In genomic region chr13:51541037-51541436, GRCh38 we compare ENCODE assay signal across 19 cellular contexts. TPM values are rescaled to one million over a fixed set of nuclear protein-coding genes. Genes with fewer than 3 reads are reported as not detected.
A peak's percentile ranks its signal among the peaks of the same experiment; 100 is the strongest.
DNase-seq lines count a peak whose midpoint lies in the region; ATAC-seq and TF ChIP-seq lines count a peak whose summit lies in the region.
"Had no signal": no experiment of that assay in that cellular context is flagged by ENCODE, and none has a peak within 500 bp of the region (broad histone marks: within the 10 kb centered on the region; RNA-seq: fewer than 3 reads in every experiment).

No MANE protein-coding gene starts in this region.

- DNase-seq in IMR-90 (no peak), SK-N-MC (ENCODE audit: low read depth, low spot score) (no peak), vagina (ENCODE audit: extremely low spot score in 2 of 2) (no peak), ovary (no peak)
- DNase-seq: DMS79, GOT3, HCEC 1CT, Karpas-422, MV-4-11, NCI-H1105 treated with DMSO at 0.1 percent for 48 hours, NCI-H2029 treated with DMSO at 0.1 percent for 48 hours, NCI-H226, NCI-H510A treated with DMSO at 0.1 percent for 48 hours, NCI-H748 treated with DMSO at 0.1 percent for 48 hours had no signal

- peak overlapping the region; percentile 43; the same call in 1 of the 2 replicates for H3K4ac ChIP-seq in IMR-90 (ENCODE audit: low read depth, low read length)

- peak overlapping the region; percentile 44; the same call in 1 of the 2 replicates for H2AK5ac ChIP-seq in IMR-90 (ENCODE audit: low read depth, low read length)

- no peak overlapping the region; the same call in 1 of the 2 replicates for H4K91ac ChIP-seq in IMR-90 (ENCODE audit: insufficient read depth, low read depth, low read length)

- no peak for ATAC-seq in IMR-90 (ENCODE audit: low read depth)
- ATAC-seq in GM21526 (IDR thresholded peaks at IDR 0.05; ENCODE audit: low FRiP score, unreplicated experiment), result no peak
- no peak for ATAC-seq in GM21381 (IDR thresholded peaks at IDR 0.05; ENCODE audit: unreplicated experiment)
- ATAC-seq: Right ventricle myocardium inferior had no signal

- POLR2A ChIA-PET in IMR-90 (lab: Charles Lee; ENCODE audit: unreplicated experiment), result no interaction called here

- H3K79me1 ChIP-seq in IMR-90 (ENCODE audit: low read depth in 1 of 2, low read length in 2 of 2), result no peaks in the 10 kb centered on the region

- no peak overlapping the region for H3K4me2 ChIP-seq in IMR-90 (ENCODE audit: low read depth, low read length)

- H3K18ac ChIP-seq in IMR-90 (ENCODE audit: low read depth, low read length), result 0 out of 2 replicates have a peak overlapping the region, but pooled peaks have one; percentile 29

- TF ChIP-seq RAD21 in IMR-90 (IDR thresholded peaks at IDR 0.05; ENCODE audit: low read length), result no peak

- H3K4me3 ChIP-seq in IMR-90 (ENCODE audit: insufficient read depth, low read depth, low read length) (no peak overlapping the region), SK-N-MC (no peak overlapping the region), muscle layer of duodenum (ENCODE audit: low read depth in 1 of 2, low read length in 2 of 2) (no peak overlapping the region), vagina (no peak overlapping the region), ovary (no peak overlapping the region)
- H3K4me3 ChIP-seq: SJSA1 had no signal

- dilution Hi-C loops in IMR-90 (cut with HindIII; ENCODE audit: low sequenced_read_pairs, unreplicated experiment), result no loop called here

- intact Hi-C loops in IMR-90 (cut with micrococcal nuclease), result no loop called here
- intact Hi-C loops in vagina (cut with DNase I), result no loop called here
- intact Hi-C loops in ovary (cut with DNase I), result no loop called here

- H3K9me1 ChIP-seq in IMR-90 (ENCODE audit: insufficient read depth, low read length), result no peaks in the 10 kb centered on the region; the same call in 1 of the 2 replicates

- H3K9me3 ChIP-seq in IMR-90 (ENCODE audit: control insufficient read depth, insufficient read depth, low read length) (no peaks in the 10 kb centered on the region), SK-N-MC (ENCODE audit: low read depth, low read length) (no peaks in the 10 kb centered on the region), muscle layer of duodenum (ENCODE audit: control insufficient read depth in 1 of 2, low read length in 2 of 2) (no peaks in the 10 kb centered on the region), vagina (no peaks in the 10 kb centered on the region), ovary (no peaks in the 10 kb centered on the region)
- H3K9me3 ChIP-seq: SJSA1 had no signal

- H3K9ac ChIP-seq in IMR-90 (ENCODE audit: low read depth, low read length), result no peak overlapping the region
- no peak overlapping the region for H3K9ac ChIP-seq in SK-N-MC (ENCODE audit: insufficient read length)

- no peaks in the 10 kb centered on the region for H3K27me3 ChIP-seq in IMR-90 (ENCODE audit: control insufficient read depth, insufficient read depth, low read length)
- H3K27me3 ChIP-seq in muscle layer of duodenum (ENCODE audit: low read depth, low read length), result no peaks in the 10 kb centered on the region
- no peaks in the 10 kb centered on the region for H3K27me3 ChIP-seq in vagina
- no peaks in the 10 kb centered on the region for H3K27me3 ChIP-seq in ovary
- H3K27me3 ChIP-seq: SJSA1 had no signal

- WGBS in IMR-90 (ENCODE audit: extremely low coverage in 2 of 2, insufficient read length in 1 of 2), 2 experiments, result no CpG with 5 or more reads among the region's 3 CpGs
- WGBS in ovary, 3 donors, result 76 to 84% (median 81%) methylated on average over 3 of the region's 3 CpGs

- peak overlapping the region; percentile 59; the same call in 1 of the 2 replicates for H4K5ac ChIP-seq in IMR-90 (ENCODE audit: low read depth, low read length)

- H3K36me3 ChIP-seq in IMR-90 (ENCODE audit: control insufficient read depth, insufficient read depth, low read length) (no peaks in the 10 kb centered on the region), SK-N-MC (ENCODE audit: insufficient read depth, low read length) (no peaks in the 10 kb centered on the region), muscle layer of duodenum (ENCODE audit: control insufficient read depth in 1 of 2, insufficient read depth in 2 of 2, low read length in 2 of 2) (no peaks in the 10 kb centered on the region), vagina (no peaks in the 10 kb centered on the region), ovary (no peaks in the 10 kb centered on the region)
- H3K36me3 ChIP-seq: SJSA1 had no signal

- H3K27ac ChIP-seq in IMR-90 (ENCODE audit: insufficient read depth, low read length), result no peak overlapping the region
- peak overlapping the region; percentile 76; the same call in 1 of the 2 replicates for H3K27ac ChIP-seq in SK-N-MC
- H3K27ac ChIP-seq in muscle layer of duodenum (ENCODE audit: low read length), result peak overlapping the region; percentile 23
- H3K27ac ChIP-seq in vagina, result peak overlapping the region; percentile 72
- no peak overlapping the region for H3K27ac ChIP-seq in ovary
- H3K27ac ChIP-seq: SJSA1 had no signal

- H4K8ac ChIP-seq in IMR-90 (ENCODE audit: low read depth in 2 of 2, low read length in 2 of 2), result no peak overlapping the region

- no peak overlapping the region for H2AFZ ChIP-seq in IMR-90 (replicated peaks; ENCODE audit: low read length, poor library complexity)

- peak overlapping the region; percentile 35; the same call in 1 of the 2 replicates for H3K14ac ChIP-seq in IMR-90 (replicated peaks; ENCODE audit: low read depth, low read length)

- H3K4me1 ChIP-seq in IMR-90 (ENCODE audit: control insufficient read depth, insufficient read depth, low read length) (peaks cover 15% of the 10 kb centered on the region), muscle layer of duodenum (ENCODE audit: control insufficient read depth in 1 of 2, insufficient read depth in 2 of 2, low read length in 2 of 2) (peaks cover 0 to 18% of the 10 kb centered on the region in 2 donors), vagina (peaks cover 37% of the 10 kb centered on the region), ovary (ENCODE audit: insufficient read depth) (peaks cover 4% of the 10 kb centered on the region)

- no peaks in the 10 kb centered on the region for H4K20me1 ChIP-seq in IMR-90 (ENCODE audit: insufficient read depth, low read length)

- BruUV-seq in IMR-90 (replicated peaks; lab: Mats Ljungman, UMichigan), result no TSS peak

- peak overlapping the region; percentile 38; the same call in 1 of the 2 replicates for H2BK20ac ChIP-seq in IMR-90 (ENCODE audit: low read depth, low read length)

- no peak for TF ChIP-seq CTCF in IMR-90 (conservative IDR thresholded peaks at IDR 0.05; ENCODE audit: low read depth, low read length)
- no peak for TF ChIP-seq CTCF in vagina (IDR thresholded peaks at IDR 0.05)
- TF ChIP-seq CTCF in ovary (IDR thresholded peaks at IDR 0.05), result no peak

- peak overlapping the region; percentile 32; the same call in 1 of the 3 replicates for H2BK15ac ChIP-seq in IMR-90 (ENCODE audit: low read depth, low read length)

- no peak overlapping the region for H2AK9ac ChIP-seq in IMR-90 (replicated peaks; ENCODE audit: low read depth, low read length, poor library complexity)

- TF ChIP-seq POLR2A in IMR-90 (IDR thresholded peaks at IDR 0.05; ENCODE audit: low read depth, low read length) (no peak), vagina (IDR thresholded peaks at IDR 0.05) (no peak), ovary (IDR thresholded peaks at IDR 0.05) (no peak)

- no peak for TF ChIP-seq EP300 in ovary (IDR thresholded peaks at IDR 0.05)

- H3K56ac ChIP-seq in IMR-90 (ENCODE audit: extremely low read depth, insufficient read depth, low read length), result no peak overlapping the region

- CTCF ChIA-PET in IMR-90 (lab: Yijun Ruan, JAX), result no interaction called here

- no peak overlapping the region for H2BK120ac ChIP-seq in IMR-90 (ENCODE audit: low read depth, low read length)

- in situ Hi-C loops in IMR-90 (cut with MboI; ENCODE audit: low sequenced_read_pairs), result no loop called here

- H2BK5ac ChIP-seq in IMR-90 (ENCODE audit: low read depth, low read length, poor library complexity, severe bottlenecking), result no peak overlapping the region

- no peak overlapping the region for H3K23ac ChIP-seq in IMR-90 (ENCODE audit: low read depth, low read length)

TF ChIP-seq in IMR-90, 13 proteins besides CTCF, POLR2A, EP300 and RAD21:
- TF ChIP-seq RCOR1 (IDR thresholded peaks at IDR 0.05; ENCODE audit: insufficient replicate concordance, low read length), result no peak
- no peak for TF ChIP-seq SMC3 (IDR thresholded peaks at IDR 0.05; ENCODE audit: low read depth, low read length)
- TF ChIP-seq, protein P1, sequence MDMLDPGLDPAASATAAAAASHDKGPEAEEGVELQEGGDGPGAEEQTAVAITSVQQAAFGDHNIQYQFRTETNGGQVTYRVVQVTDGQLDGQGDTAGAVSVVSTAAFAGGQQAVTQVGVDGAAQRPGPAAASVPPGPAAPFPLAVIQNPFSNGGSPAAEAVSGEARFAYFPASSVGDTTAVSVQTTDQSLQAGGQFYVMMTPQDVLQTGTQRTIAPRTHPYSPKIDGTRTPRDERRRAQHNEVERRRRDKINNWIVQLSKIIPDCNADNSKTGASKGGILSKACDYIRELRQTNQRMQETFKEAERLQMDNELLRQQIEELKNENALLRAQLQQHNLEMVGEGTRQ (IDR thresholded peaks at IDR 0.05; ENCODE audit: low read depth, low read length), result no peak
TF ChIP-seq in IMR-90: peak in this region for 0.

RNA-seq across cellular contexts. Expression of gene WDFY2, which starts 43.2 kb away (rescaled TPM):
- 4.3 and 6.7 TPM in 2 replicates for total RNA-seq in IMR-90 (2012; rRNA removed)
- 4.3 and 5.4 TPM in 2 replicates for polyA plus RNA-seq in IMR-90 (2012; rRNA removed)
- polyA plus RNA-seq in IMR-90 (2012; cell fraction: cytosol; rRNA removed), result 1.5 and 1.8 TPM in 2 replicates
- polyA plus RNA-seq in IMR-90 (2012; cell fraction: nucleus; rRNA removed; ENCODE audit: low replicate concordance), result 10.1 and 27.3 TPM in 2 replicates
- 26.3 TPM for total RNA-seq in vagina
- 10 to 100 TPM in 6 of 7 donors, 1 to 10 TPM in 1; 9.9 to 17.9 (median 14.9) TPM for total RNA-seq in ovary
- 10 to 100 TPM in 1 of 2 donors, 1 to 10 TPM in 1; 5.4 to 11.6 TPM for polyA plus RNA-seq in ovary

Comparison
In these comparisons a context has a peak if more than half of its experiments do, and no peak if none do; other contexts are left out.
1. H3K27ac ChIP-seq: peak in SK-N-MC (single experiment), muscle layer of duodenum (single experiment) and vagina (single experiment); none in IMR-90 (single experiment) and ovary (0 of 2).